20 cellular contexts compared by ENCODE assay signal in the genomic region with DNA sequence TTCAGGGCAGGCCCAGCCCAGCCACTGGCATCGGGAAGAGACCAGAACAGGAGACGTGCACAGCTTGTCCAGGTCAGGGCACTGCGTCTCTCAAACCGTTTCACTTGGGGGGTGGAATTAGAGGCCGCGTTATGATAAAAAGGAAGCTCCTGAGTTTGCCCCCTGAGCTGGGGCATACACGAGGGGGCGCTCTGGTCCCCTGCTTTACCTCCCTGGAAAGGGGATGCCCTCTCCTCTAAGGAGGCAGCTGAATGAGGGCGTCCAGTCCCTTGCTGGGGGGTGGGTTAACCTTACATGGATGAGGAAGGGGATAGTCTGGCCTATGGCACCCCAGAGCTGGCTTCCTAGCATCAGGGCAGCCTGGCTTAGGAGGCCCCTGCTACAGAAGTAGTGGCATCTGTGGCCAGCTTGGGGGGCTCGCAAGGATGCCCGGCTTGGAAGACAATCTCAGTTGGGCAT. TPM values are rescaled to one million over a fixed set of nuclear protein-coding genes. Genes with fewer than 3 reads are reported as not detected.
DNase-seq lines count a peak whose midpoint lies in the region; ATAC-seq, FAIRE-seq and TF ChIP-seq lines count a peak whose summit lies in the region.
"Had no signal": no experiment of that assay in that cellular context is flagged by ENCODE, and none has a peak within 500 bp of the region (broad histone marks: within the 10 kb centered on the region; RNA-seq: fewer than 3 reads in every experiment).

No MANE protein-coding gene starts in this region.

- no peak overlapping the region for H4K8ac ChIP-seq in neuronal stem cell (ENCODE audit: low read depth, low read length)

- H3K23ac ChIP-seq in neuronal stem cell (ENCODE audit: low read depth, low read length, poor library complexity), result peak overlapping the region; percentile 70

- peak; percentile 30 for TF ChIP-seq CTCF in DOHH2 (IDR thresholded peaks at IDR 0.05; ENCODE audit: low read depth, low read length, poor library complexity, severe bottlenecking)
- peak; percentile 32; the same call in 1 of the 2 replicates for TF ChIP-seq CTCF in HFFc6 (IDR thresholded peaks at IDR 0.05)
- no peak for TF ChIP-seq CTCF in astrocyte (IDR thresholded peaks at IDR 0.05; ENCODE audit: insufficient read depth, low read depth, low read length)

- H2AK5ac ChIP-seq in neuronal stem cell (ENCODE audit: low read depth, low read length), result peak overlapping the region; percentile 54

- H3K27ac Mint-ChIP-seq in HFFc6 (no peak overlapping the region), astrocyte (ENCODE audit: unreplicated experiment) (peak overlapping the region; percentile 1)
- H3K27ac Mint-ChIP-seq: activated naive CD4-positive, alpha-beta T cell treated with anti-CD3 and anti-CD28 coated beads, Interleukin-2, amount 50 U/mL, for 24 hours had no signal

- no peak overlapping the region for H2BK12ac ChIP-seq in neuronal stem cell (ENCODE audit: low read length)

- no peak overlapping the region for H2BK15ac ChIP-seq in neuronal stem cell (ENCODE audit: low read length)

- no peaks in the 10 kb centered on the region for H3K79me1 ChIP-seq in neuronal stem cell (ENCODE audit: low read depth, low read length)

- no peak overlapping the region for H3K4ac ChIP-seq in neuronal stem cell (ENCODE audit: low read length)

- H2AFZ ChIP-seq in astrocyte (ENCODE audit: low read depth, low read length), result no peak overlapping the region
- no peak overlapping the region for H2AFZ ChIP-seq in neuronal stem cell (ENCODE audit: low read length)
- H2AFZ ChIP-seq: GM23248 had no signal

- no peak overlapping the region for H3K4me3 ChIP-seq in DOHH2 (ENCODE audit: low read length)
- H3K4me3 ChIP-seq in astrocyte (ENCODE audit: insufficient read depth, low read depth, low read length), result no peak overlapping the region
- no peak overlapping the region for H3K4me3 ChIP-seq in neuronal stem cell (ENCODE audit: low read length in 2 of 2)
- H3K4me3 ChIP-seq: BLaER1, GM23248 had no signal

- H3K4me1 Mint-ChIP-seq in HFFc6 (ENCODE audit: low read depth), result no peaks in the 10 kb centered on the region
- H3K4me1 Mint-ChIP-seq in astrocyte (ENCODE audit: low read depth, unreplicated experiment), result no peaks in the 10 kb centered on the region
- H3K4me1 Mint-ChIP-seq: activated naive CD4-positive, alpha-beta T cell treated with anti-CD3 and anti-CD28 coated beads, Interleukin-2, amount 50 U/mL, for 24 hours had no signal

- no peak overlapping the region for H3K4me2 ChIP-seq in DOHH2 (ENCODE audit: low read length)
- H3K4me2 ChIP-seq in astrocyte (ENCODE audit: low read length), result no peak overlapping the region
- no peak overlapping the region for H3K4me2 ChIP-seq in neuronal stem cell (ENCODE audit: insufficient read depth, low read length, poor library complexity, severe bottlenecking)

- no peak overlapping the region for H4K91ac ChIP-seq in neuronal stem cell (ENCODE audit: low read depth, low read length, poor library complexity)

- H3K36me3 ChIP-seq in DOHH2 (ENCODE audit: control insufficient read depth, low read length) (no peaks in the 10 kb centered on the region), astrocyte (ENCODE audit: insufficient read depth, low read length) (no peaks in the 10 kb centered on the region), neuronal stem cell (replicated peaks in 1 of 2; ENCODE audit: control insufficient read depth in 2 of 2, insufficient read depth in 2 of 2, low read length in 2 of 2) (no peaks in the 10 kb centered on the region)
- H3K36me3 ChIP-seq: brain microvascular endothelial cell had no signal

- no peak overlapping the region for H2BK5ac ChIP-seq in neuronal stem cell (ENCODE audit: low read length)

- H3K9me3 ChIP-seq in DOHH2 (ENCODE audit: control insufficient read depth, insufficient read depth, low read length), result no peaks in the 10 kb centered on the region
- H3K9me3 ChIP-seq in astrocyte (ENCODE audit: insufficient read depth, low read depth, low read length), result no peaks in the 10 kb centered on the region
- no peaks in the 10 kb centered on the region for H3K9me3 ChIP-seq in neuronal stem cell (replicated peaks in 1 of 2; ENCODE audit: control insufficient read depth in 2 of 2, insufficient read depth in 1 of 2, low read depth in 1 of 2, low read length in 2 of 2)
- H3K9me3 ChIP-seq: BLaER1 had no signal

- WGBS in neuronal stem cell (ENCODE audit: extremely low coverage in 2 of 2, insufficient read length in 2 of 2, insufficient replicate concordance in 1 of 2), 2 donors, result no CpG with 5 or more reads among the region's 11 CpGs

- H3K27ac ChIP-seq in DOHH2 (ENCODE audit: low read depth, low read length), result no peak overlapping the region
- H3K27ac ChIP-seq in astrocyte (ENCODE audit: low read depth, low read length), result no peak overlapping the region
- no peak overlapping the region for H3K27ac ChIP-seq in neuronal stem cell (replicated peaks; ENCODE audit: low read length)
- H3K27ac ChIP-seq: BLaER1, brain microvascular endothelial cell, GM23248 had no signal

- H3K36me3 Mint-ChIP-seq in HFFc6 (ENCODE audit: low read depth) (no peaks in the 10 kb centered on the region), astrocyte (ENCODE audit: low read depth, unreplicated experiment) (peaks cover 10% of the 10 kb centered on the region)
- H3K36me3 Mint-ChIP-seq: activated naive CD4-positive, alpha-beta T cell treated with anti-CD3 and anti-CD28 coated beads, Interleukin-2, amount 50 U/mL, for 24 hours had no signal

- H3K9me3 Mint-ChIP-seq in HFFc6 (no peaks in the 10 kb centered on the region), astrocyte (ENCODE audit: unreplicated experiment) (peaks cover 8% of the 10 kb centered on the region)
- H3K9me3 Mint-ChIP-seq: activated naive CD4-positive, alpha-beta T cell treated with anti-CD3 and anti-CD28 coated beads, Interleukin-2, amount 50 U/mL, for 24 hours had no signal

- H4K20me1 ChIP-seq in DOHH2 (ENCODE audit: control insufficient read depth, insufficient read depth, low read depth, low read length) (no peaks in the 10 kb centered on the region), astrocyte (ENCODE audit: insufficient read depth, low read length) (no peaks in the 10 kb centered on the region)
- H4K20me1 ChIP-seq: BLaER1 had no signal

- H3K27me3 ChIP-seq in DOHH2 (ENCODE audit: control insufficient read depth, low read length) (peaks cover 11% of the 10 kb centered on the region), astrocyte (ENCODE audit: insufficient read depth, low read length) (peaks cover 39% of the 10 kb centered on the region), neuronal stem cell (ENCODE audit: control insufficient read depth in 3 of 3, insufficient read depth in 3 of 3, low read depth in 1 of 3, low read length in 3 of 3) (peaks cover 0 to 37% (median 2%) of the 10 kb centered on the region in 3 experiments)
- H3K27me3 ChIP-seq: BLaER1 had no signal

- H3K14ac ChIP-seq in neuronal stem cell (ENCODE audit: low read length), result peak overlapping the region; percentile 72

- H3K4me1 ChIP-seq in DOHH2 (ENCODE audit: control insufficient read depth, low read length) (no peaks in the 10 kb centered on the region), astrocyte (ENCODE audit: insufficient read depth, low read length) (no peaks in the 10 kb centered on the region), neuronal stem cell (ENCODE audit: control insufficient read depth in 2 of 2, insufficient read depth in 1 of 2, low read depth in 1 of 2, low read length in 2 of 2) (peaks cover 0 to 6% of the 10 kb centered on the region in 2 donors)

- H3K18ac ChIP-seq in neuronal stem cell (ENCODE audit: low read length), result no peak overlapping the region

- no peak for ATAC-seq in HG03196 (IDR thresholded peaks at IDR 0.05; ENCODE audit: unreplicated experiment)

- no peak overlapping the region for H2BK120ac ChIP-seq in neuronal stem cell (ENCODE audit: low read depth, low read length)

- H3K9me2 ChIP-seq in DOHH2 (replicated peaks; ENCODE audit: control insufficient read depth, low read length), result no peaks in the 10 kb centered on the region

- peaks cover 35% of the 10 kb centered on the region for H3K27me3 Mint-ChIP-seq in HFFc6 (ENCODE audit: insufficient read depth)
- H3K27me3 Mint-ChIP-seq in astrocyte (ENCODE audit: low read depth, unreplicated experiment), result peaks cover 60% of the 10 kb centered on the region

- FAIRE-seq in astrocyte (lab: Jason Lieb, UNC), result no peak

- no peaks in the 10 kb centered on the region for H3K79me2 ChIP-seq in DOHH2 (ENCODE audit: control insufficient read depth, low read length)
- no peaks in the 10 kb centered on the region for H3K79me2 ChIP-seq in astrocyte (ENCODE audit: insufficient read depth, low read length)

- no peaks in the 10 kb centered on the region for H3F3A ChIP-seq in DOHH2 (ENCODE audit: control insufficient read depth, insufficient read depth)

- H3K9ac ChIP-seq in astrocyte (ENCODE audit: low read length) (no peak overlapping the region), neuronal stem cell (ENCODE audit: low read depth, low read length, poor library complexity) (no peak overlapping the region)
- H3K9ac ChIP-seq: BLaER1, GM23248 had no signal

- H3K4me3 Mint-ChIP-seq in HFFc6, result no peak overlapping the region
- H3K4me3 Mint-ChIP-seq in astrocyte (ENCODE audit: unreplicated experiment), result no peak overlapping the region
- H3K4me3 Mint-ChIP-seq: activated naive CD4-positive, alpha-beta T cell treated with anti-CD3 and anti-CD28 coated beads, Interleukin-2, amount 50 U/mL, for 24 hours had no signal

- no peak for DNase-seq in HFFc6
- DNase-seq in astrocyte (ENCODE audit: low read depth), result no peak
- DNase-seq in neuronal stem cell (ENCODE audit: low spot score), result no peak
- DNase-seq in NCI-H2107 treated with DMSO at 0.1 percent for 48 hours (lab: John Stamatoyannopoulos, UW; ENCODE audit: unreplicated experiment), result no peak
- no peak for DNase-seq in cerebellar nuclear complex (lab: John Stamatoyannopoulos, UW)
- no peak for DNase-seq in putamen (ENCODE audit: low spot score)
- DNase-seq: activated CD4-positive, alpha-beta T cell treated with anti-CD3 and anti-CD28 coated beads for 1 hour; activated T-cell treated with anti-CD3 and anti-CD28 coated beads, Interleukin-2, amount 50 U/mL, for 1 hour; brain microvascular endothelial cell; GM23248; hypothalamus; MV-4-11; NCI-H774; retina had no signal

RNA-seq across cellular contexts. Expression of a gene that starts 2.3 kb away (rescaled TPM):
- total RNA-seq in HFFc6 (2021; fragmentation: NEBNext Ultra II Directional; extraction: Animal tissue kit (Norgen Biotek cat#: 25700)), result not detected
- not detected in 2 replicates for total RNA-seq in astrocyte
- polyA plus RNA-seq in neuronal stem cell (2013, experiment 1 of 2), result 0.04 TPM
- 0.06 TPM for polyA plus RNA-seq in neuronal stem cell (2013, experiment 2 of 2)
- total RNA-seq: GM23248; T-helper 1 cell treated with Interleukin-12 subunit alpha and Interleukin-12 subunit beta and Interleukin-4 antibody, amounts not matched to agents 30 ng/mL and 1 ng/mL, for 36 hours; temporal lobe had no signal
- polyA plus RNA-seq: GM23248 had no signal

RNA-seq across cellular contexts. Expression of a gene that starts 44.0 kb away (rescaled TPM):
- total RNA-seq in HFFc6 (2021; fragmentation: NEBNext Ultra II Directional; extraction: Animal tissue kit (Norgen Biotek cat#: 25700)), result 1 to 10 TPM in 2 of 6 experiments, under 1 TPM in 4; 0.25 to 5.5 (median 0.53) TPM
- 2.2 and 5.7 TPM in 2 replicates for total RNA-seq in astrocyte
- 4.7 TPM for polyA plus RNA-seq in neuronal stem cell (2013, experiment 1 of 2)
- polyA plus RNA-seq in neuronal stem cell (2013, experiment 2 of 2), result 4.6 TPM
- total RNA-seq: T-helper 1 cell treated with Interleukin-12 subunit alpha and Interleukin-12 subunit beta and Interleukin-4 antibody, amounts not matched to agents 30 ng/mL and 1 ng/mL, for 36 hours had no signal

RNA-seq across cellular contexts. Expression of a gene that starts 57.2 kb away (rescaled TPM):
- total RNA-seq in HFFc6 (2021; fragmentation: NEBNext Ultra II Directional; extraction: Animal tissue kit (Norgen Biotek cat#: 25700)), result 1 to 10 TPM in 1 of 6 experiments, under 1 TPM in 5; 0.37 to 1.3 (median 0.58) TPM
- 9.1 and 11.0 TPM in 2 replicates for total RNA-seq in astrocyte
- polyA plus RNA-seq in neuronal stem cell (2013, experiment 1 of 2), result 2.6 TPM
- polyA plus RNA-seq in neuronal stem cell (2013, experiment 2 of 2), result 2.8 TPM
